1 cellular context compared by ENCODE assay signal in the genomic region with DNA sequence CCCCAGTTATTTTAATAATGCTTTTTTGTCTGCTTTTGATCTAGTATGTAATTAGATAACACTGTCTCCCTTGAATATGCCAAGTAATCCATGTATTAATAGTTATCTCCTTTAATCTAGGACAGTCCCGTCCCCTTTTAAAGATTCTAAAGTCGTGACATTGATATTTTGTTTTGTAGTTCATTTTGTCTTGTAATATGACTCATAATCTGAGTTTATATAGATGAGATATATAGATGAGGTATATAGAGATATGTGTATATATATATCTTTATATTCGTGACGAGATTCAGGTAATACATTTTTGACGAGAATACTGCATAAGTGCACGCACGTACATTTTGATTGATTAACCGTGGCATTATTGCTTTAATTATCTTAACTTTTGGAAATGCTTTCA.
TF ChIP-seq lines count a peak whose summit lies in the region.

No MANE protein-coding gene starts in this region.

TF ChIP-seq in H1, 55 proteins besides CTCF, POLR2A, EP300 and RAD21:
- TF ChIP-seq KDM4A (IDR thresholded peaks at IDR 0.05; ENCODE audit: low read depth, low read length, severe bottlenecking) (no peak), EZH2 (IDR thresholded peaks at IDR 0.05; ENCODE audit: low read depth, low read length, severe bottlenecking) (no peak), SP2 (IDR thresholded peaks at IDR 0.05; ENCODE audit: low read length) (no peak), ZNF274 (IDR thresholded peaks at IDR 0.05; ENCODE audit: borderline replicate concordance, extremely low read depth, low read length) (no peak)
